In the genomic region with DNA sequence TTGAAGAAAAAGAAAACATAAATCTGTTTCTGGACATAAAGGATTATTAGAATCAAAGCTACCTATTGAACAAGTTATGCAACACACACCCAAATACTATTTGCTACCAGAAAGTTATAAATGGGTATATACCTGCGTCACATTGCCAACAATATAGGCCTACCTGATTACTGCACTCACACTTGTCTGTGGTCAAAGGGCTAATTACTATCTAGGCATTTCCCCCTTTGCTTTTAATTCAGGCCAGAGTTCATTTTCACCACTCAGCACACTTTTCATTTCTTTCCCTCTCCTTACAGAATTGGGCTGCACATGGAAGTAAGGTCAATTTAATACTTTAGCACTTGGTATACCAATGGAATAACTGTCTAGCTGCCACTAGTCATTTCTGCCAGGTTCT, we compare ENCODE assay signal across 9 cellular contexts. TPM values are rescaled to one million over a fixed set of nuclear protein-coding genes. Genes with fewer than 3 reads are reported as not detected.
DNase-seq lines count a peak whose midpoint lies in the region; ATAC-seq and TF ChIP-seq lines count a peak whose summit lies in the region.
"Had no signal": no experiment of that assay in that cellular context is flagged by ENCODE, and none has a peak within 500 bp of the region (broad histone marks: within the 10 kb centered on the region; RNA-seq: fewer than 3 reads in every experiment).

No MANE protein-coding gene starts in this region.

- peaks cover 59% of the 10 kb centered on the region for H3K79me2 ChIP-seq in SU-DHL-6 (ENCODE audit: insufficient read depth, low read length)

- H3K27ac ChIP-seq in SU-DHL-6 (ENCODE audit: low read depth, low read length) = no peak overlapping the region
- H3K27ac ChIP-seq in gastrocnemius medialis = peak overlapping the region; percentile 91 to 99 (median 97)

- H2AFZ ChIP-seq in SU-DHL-6 (ENCODE audit: low read depth, low read length, severe bottlenecking) = no peak overlapping the region

- in situ Hi-C loops in gastrocnemius medialis (cut with MboI; ENCODE audit: low sequenced_read_pairs in 4 of 4) = loop anchor here in 2 of 4 donors (10.0 kb wide), 1 partner anchor 365 kb away; no protein-coding TSS in a partner anchor

- H3K4me3 ChIP-seq in GM12875 (ENCODE audit: low read depth, low read length) (peak overlapping the region; percentile 85), SU-DHL-6 (ENCODE audit: insufficient read depth, low read length, poor library complexity, severe bottlenecking) (peak overlapping the region; percentile 81), fibroblast of mammary gland (ENCODE audit: control insufficient read depth, low read depth, low read length) (peak overlapping the region; percentile 58), gastrocnemius medialis (peak overlapping the region; percentile 69 to 88 (median 86))

- no peaks in the 10 kb centered on the region; the same call in 1 of the 2 replicates for H4K20me1 ChIP-seq in SU-DHL-6 (ENCODE audit: low read depth, low read length)

- H3K9ac ChIP-seq in SU-DHL-6 (ENCODE audit: low read length) = peak overlapping the region; percentile 80

- no peak for TF ChIP-seq CTCF in GM12875 (IDR thresholded peaks at IDR 0.05; ENCODE audit: borderline replicate concordance, insufficient read depth, low read depth, low read length)
- no peak for TF ChIP-seq CTCF in SU-DHL-6 (IDR thresholded peaks at IDR 0.05; ENCODE audit: insufficient read depth, low read length, poor library complexity, severe bottlenecking)
- no peak for TF ChIP-seq CTCF in fibroblast of mammary gland (conservative IDR thresholded peaks at IDR 0.05; ENCODE audit: control insufficient read depth, insufficient read depth, low read depth, low read length)
- TF ChIP-seq CTCF in gastrocnemius medialis (IDR thresholded peaks at IDR 0.05 in 4 of 5, conservative IDR thresholded peaks at IDR 0.05 in 1 of 5) = no peak

- no peaks in the 10 kb centered on the region for H3K27me3 ChIP-seq in SU-DHL-6 (ENCODE audit: low read length)
- no peaks in the 10 kb centered on the region for H3K27me3 ChIP-seq in gastrocnemius medialis

- peaks cover 18% of the 10 kb centered on the region; the same call in 1 of the 2 replicates for H3F3A ChIP-seq in SU-DHL-6 (ENCODE audit: insufficient read depth)

- H3K4me1 ChIP-seq in gastrocnemius medialis = peaks cover 70 to 72% of the 10 kb centered on the region in 2 donors

- no peaks in the 10 kb centered on the region for H3K9me2 ChIP-seq in SU-DHL-6 (replicated peaks; ENCODE audit: insufficient read depth, low read length)

- peak overlapping the region; percentile 83 for H3K4me2 ChIP-seq in SU-DHL-6 (ENCODE audit: low read depth, low read length, poor library complexity, severe bottlenecking)

- DNase-seq in fibroblast of mammary gland (ENCODE audit: low read depth) (no peak), gastrocnemius medialis (no peak), amniotic stem cell (lab: John Stamatoyannopoulos, UW) (no peak)
- DNase-seq in stimulated activated naive CD4-positive, alpha-beta T cell (lab: John Stamatoyannopoulos, UW) = no peak
- DNase-seq: cortex of kidney had no signal

- H3K36me3 ChIP-seq in SU-DHL-6 (ENCODE audit: low read length) = no peaks in the 10 kb centered on the region
- H3K36me3 ChIP-seq in gastrocnemius medialis = no peaks in the 10 kb centered on the region

- ATAC-seq in gastrocnemius medialis = no peak
- ATAC-seq in HG03457 (IDR thresholded peaks at IDR 0.05; ENCODE audit: unreplicated experiment) = no peak
- ATAC-seq in GM21447 (IDR thresholded peaks at IDR 0.05; ENCODE audit: unreplicated experiment) = no peak

- no peaks in the 10 kb centered on the region for H3K9me3 ChIP-seq in SU-DHL-6 (ENCODE audit: insufficient read depth, low read length)
- H3K9me3 ChIP-seq in gastrocnemius medialis = no peaks in the 10 kb centered on the region

- intact Hi-C loops in gastrocnemius medialis (cut with DNase I; ENCODE audit: low total_unique reads) = loop anchor here (2.0 to 10.0 kb wide), 7 partner anchors 83 to 438 kb away; partner anchors contain the start of genes ARF6, CDKL1, DMAC2L and L2HGDH

- no peak for TF ChIP-seq POLR2A in gastrocnemius medialis (IDR thresholded peaks at IDR 0.05)

RNA-seq across cellular contexts. Expression of gene SOS2, which starts 1.7 kb away (rescaled TPM):
- total RNA-seq in gastrocnemius medialis = 10 to 100 TPM; 46.5 to 81.2 (median 52.3) TPM
